20 cellular contexts compared by ENCODE assay signal in the genomic region with DNA sequence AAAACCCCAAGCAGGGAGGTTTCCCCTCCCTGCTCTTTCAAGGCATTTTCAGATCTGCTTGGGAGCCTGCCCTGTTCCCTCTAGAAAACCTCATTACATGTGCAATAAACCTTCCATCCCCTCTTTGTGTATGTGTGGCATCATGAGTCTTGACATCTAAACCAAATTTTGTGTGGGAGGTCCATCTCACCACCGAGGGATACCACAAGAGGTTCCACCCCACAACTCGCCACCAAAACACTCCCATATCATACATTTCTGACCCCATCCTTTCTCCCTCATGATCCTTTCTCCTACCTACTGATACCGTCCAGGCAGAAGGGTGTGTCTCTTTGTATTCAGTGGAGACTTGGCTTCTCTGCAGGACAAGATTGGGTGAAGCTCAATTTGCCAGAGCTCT.
DNase-seq lines count a peak whose midpoint lies in the region; ATAC-seq lines count a peak whose summit lies in the region.
"Had no signal": no experiment of that assay in that cellular context is flagged by ENCODE, and none has a peak within 500 bp of the region (broad histone marks: within the 10 kb centered on the region; RNA-seq: fewer than 3 reads in every experiment).

No MANE protein-coding gene starts in this region.

- peak; percentile 28 to 38 for ATAC-seq in right cardiac atrium
- ATAC-seq in natural killer cell treated with Interleukin-12 subunit alpha and Interleukin-12 subunit beta and Interleukin-15 and Interleukin-18, amount 100 ng/mL, for 72 hours: peak; percentile 50 to 57

- no peaks in the 10 kb centered on the region for H3K36me3 Mint-ChIP-seq in activated T-helper 2 cell treated with anti-CD3 and anti-CD28 coated beads, Interferon-gamma antibody, Interleukin-2, Interleukin-4, amounts not matched to agents 10 μg/mL and 5 μg/mL and 100 μg/mL, durations not matched to agents 14 hours and 24 hours and 36 hours (ENCODE audit: low read depth)
- peaks cover 7% of the 10 kb centered on the region for H3K36me3 Mint-ChIP-seq in natural killer cell treated with Interleukin-12 subunit alpha and Interleukin-12 subunit beta and Interleukin-15 and Interleukin-18, amount 100 ng/mL, for 72 hours
- H3K36me3 Mint-ChIP-seq: activated CD4-positive, alpha-beta memory T cell treated with anti-CD3 and anti-CD28 coated beads for 36 hours; type B pancreatic cell had no signal

- H3K27ac Mint-ChIP-seq in activated T-helper 2 cell treated with anti-CD3 and anti-CD28 coated beads, Interferon-gamma antibody, Interleukin-2, Interleukin-4, amounts not matched to agents 10 μg/mL and 5 μg/mL and 100 μg/mL, durations not matched to agents 14 hours and 24 hours and 36 hours: peak overlapping the region; percentile 44
- peak overlapping the region; percentile 58 to 60 for H3K27ac Mint-ChIP-seq in natural killer cell treated with Interleukin-12 subunit alpha and Interleukin-12 subunit beta and Interleukin-15 and Interleukin-18, amount 100 ng/mL, for 72 hours
- H3K27ac Mint-ChIP-seq: activated CD4-positive, alpha-beta memory T cell treated with anti-CD3 and anti-CD28 coated beads for 36 hours; nephron progenitor cell; type B pancreatic cell had no signal

- H3K4me1 ChIP-seq in right cardiac atrium (ENCODE audit: control insufficient read depth, insufficient read depth, low read length): peaks cover 2% of the 10 kb centered on the region
- H3K4me1 ChIP-seq: HAP-1 had no signal

- intact Hi-C loops in right cardiac atrium (cut with DNase I) (loop anchor here in 2 of 4 donors (5.0 to 10.0 kb wide), 3 partner anchors 70 to 557 kb away; partner anchors contain the start of gene CCDC71L (in 1 of the 2)), cardiac septum (cut with DNase I) (no loop called here)
- intact Hi-C loops in activated T-helper 2 cell treated with anti-CD3 and anti-CD28 coated beads, Interferon-gamma antibody, Interleukin-2, Interleukin-4, amounts not matched to agents 10 μg/mL and 5 μg/mL and 100 μg/mL, durations not matched to agents 14 hours and 24 hours and 36 hours (cut with micrococcal nuclease): loop anchor here (1.0 to 5.0 kb wide), 3 partner anchors 14 to 445 kb away; no protein-coding TSS in a partner anchor

- DNase-seq in right cardiac atrium (no peak), cardiac septum (ENCODE audit: low spot score) (no peak), NCI-H82 (lab: John Stamatoyannopoulos, UW) (no peak)
- no peak for DNase-seq in activated T-helper 2 cell treated with anti-CD3 and anti-CD28 coated beads, Interferon-gamma antibody, Interleukin-2, Interleukin-4, amounts not matched to agents 10 μg/mL and 5 μg/mL and 100 μg/mL, durations not matched to agents 14 hours and 24 hours and 36 hours (ENCODE audit: low spot score)
- no peak for DNase-seq in natural killer cell treated with Interleukin-12 subunit alpha and Interleukin-12 subunit beta and Interleukin-15 and Interleukin-18, amount 100 ng/mL, for 72 hours (ENCODE audit: low spot score)
- no peak for DNase-seq in stimulated activated CD4-positive, alpha-beta T cell treated with anti-CD3 and anti-CD28 coated beads, Interleukin-4, amount 100 ng/mL, for 24 hours
- DNase-seq in activated naive CD4-positive, alpha-beta T cell (lab: John Stamatoyannopoulos, UW): no peak
- DNase-seq: activated CD4-positive, alpha-beta memory T cell treated with anti-CD3 and anti-CD28 coated beads for 36 hours; activated effector memory CD4-positive, alpha-beta T cell treated with Interleukin-2 at 50 U/mL for 16 hours; anterior cingulate cortex; cerebellar nuclear complex; mesendoderm; NCI-H1092 treated with DMSO at 0.1 percent for 48 hours; NCI-H2081 treated with DMSO at 0.1 percent for 48 hours; NCI-H510A; nephron progenitor cell; stimulated activated naive CD4-positive, alpha-beta T cell had no signal

- no peaks in the 10 kb centered on the region for H3K9me3 ChIP-seq in right cardiac atrium (ENCODE audit: control insufficient read depth, low read length)
- H3K9me3 ChIP-seq: HAP-1 had no signal

- WGBS in right cardiac atrium: 46% methylated on average over 3 of the region's 3 CpGs

- peaks cover 57% of the 10 kb centered on the region for H3K4me1 Mint-ChIP-seq in activated T-helper 2 cell treated with anti-CD3 and anti-CD28 coated beads, Interferon-gamma antibody, Interleukin-2, Interleukin-4, amounts not matched to agents 10 μg/mL and 5 μg/mL and 100 μg/mL, durations not matched to agents 14 hours and 24 hours and 36 hours (ENCODE audit: low read depth)
- peaks cover 36 to 53% of the 10 kb centered on the region in 2 donors for H3K4me1 Mint-ChIP-seq in natural killer cell treated with Interleukin-12 subunit alpha and Interleukin-12 subunit beta and Interleukin-15 and Interleukin-18, amount 100 ng/mL, for 72 hours (ENCODE audit: low read depth in 2 of 2)

- H3K27me3 Mint-ChIP-seq in activated T-helper 2 cell treated with anti-CD3 and anti-CD28 coated beads, Interferon-gamma antibody, Interleukin-2, Interleukin-4, amounts not matched to agents 10 μg/mL and 5 μg/mL and 100 μg/mL, durations not matched to agents 14 hours and 24 hours and 36 hours (ENCODE audit: low read depth): no peaks in the 10 kb centered on the region
- H3K27me3 Mint-ChIP-seq in natural killer cell treated with Interleukin-12 subunit alpha and Interleukin-12 subunit beta and Interleukin-15 and Interleukin-18, amount 100 ng/mL, for 72 hours: peaks cover 0 to 2% of the 10 kb centered on the region in 2 donors
- H3K27me3 Mint-ChIP-seq: activated CD4-positive, alpha-beta memory T cell treated with anti-CD3 and anti-CD28 coated beads for 36 hours; type B pancreatic cell had no signal

- no peak overlapping the region for H3K27ac ChIP-seq in right cardiac atrium (ENCODE audit: low read length)
- H3K27ac ChIP-seq: hepatocyte had no signal

- H3K9me3 Mint-ChIP-seq in activated T-helper 2 cell treated with anti-CD3 and anti-CD28 coated beads, Interferon-gamma antibody, Interleukin-2, Interleukin-4, amounts not matched to agents 10 μg/mL and 5 μg/mL and 100 μg/mL, durations not matched to agents 14 hours and 24 hours and 36 hours: peaks cover 12% of the 10 kb centered on the region
- H3K9me3 Mint-ChIP-seq in natural killer cell treated with Interleukin-12 subunit alpha and Interleukin-12 subunit beta and Interleukin-15 and Interleukin-18, amount 100 ng/mL, for 72 hours: no peaks in the 10 kb centered on the region
- H3K9me3 Mint-ChIP-seq: activated CD4-positive, alpha-beta memory T cell treated with anti-CD3 and anti-CD28 coated beads for 36 hours; type B pancreatic cell had no signal

- no peaks in the 10 kb centered on the region for H3K27me3 ChIP-seq in right cardiac atrium (ENCODE audit: control insufficient read depth, insufficient read depth)
- H3K27me3 ChIP-seq: hepatocyte had no signal

- H3K4me3 ChIP-seq in right cardiac atrium (ENCODE audit: low read length): no peak overlapping the region
- H3K4me3 ChIP-seq: HAP-1, hepatocyte had no signal

- no peak overlapping the region for H3K4me3 Mint-ChIP-seq in activated T-helper 2 cell treated with anti-CD3 and anti-CD28 coated beads, Interferon-gamma antibody, Interleukin-2, Interleukin-4, amounts not matched to agents 10 μg/mL and 5 μg/mL and 100 μg/mL, durations not matched to agents 14 hours and 24 hours and 36 hours (ENCODE audit: low read depth)
- H3K4me3 Mint-ChIP-seq in natural killer cell treated with Interleukin-12 subunit alpha and Interleukin-12 subunit beta and Interleukin-15 and Interleukin-18, amount 100 ng/mL, for 72 hours: peak overlapping the region; percentile 80
- H3K4me3 Mint-ChIP-seq: activated CD4-positive, alpha-beta memory T cell treated with anti-CD3 and anti-CD28 coated beads for 36 hours; nephron progenitor cell; type B pancreatic cell had no signal
